8 cellular contexts compared by ENCODE assay signal in genomic region chr16:50367777-50368409, GRCh38. TPM values are rescaled to one million over a fixed set of nuclear protein-coding genes. Genes with fewer than 3 reads are reported as not detected.
A peak's percentile ranks its signal among the peaks of the same experiment; 100 is the strongest.
DNase-seq lines count a peak whose midpoint lies in the region; ATAC-seq and TF ChIP-seq lines count a peak whose summit lies in the region.

No MANE protein-coding gene starts in this region.

- peaks cover 16% of the 10 kb centered on the region for H3K4me1 ChIP-seq in RWPE2 (ENCODE audit: insufficient read depth, poor library complexity, severe bottlenecking)
- peaks cover 0 to 55% (median 37%) of the 10 kb centered on the region in 4 donors for H3K4me1 ChIP-seq in sigmoid colon

- intact Hi-C loops in sigmoid colon (cut with DNase I) = loop anchor here (2.0 to 10.0 kb wide), 6 partner anchors 36 to 439 kb away; partner anchors contain the start of genes CNEP1R1, CYLD and TENT4B

- ATAC-seq in GM19395 (IDR thresholded peaks at IDR 0.05; ENCODE audit: unreplicated experiment) = peak; percentile 5
- ATAC-seq in RWPE2 (ENCODE audit: low read depth) = peak; percentile 28; the same call in 1 of the 3 replicates
- ATAC-seq in GM18520 (IDR thresholded peaks at IDR 0.05; ENCODE audit: unreplicated experiment) = no peak

- H3K27me3 ChIP-seq in RWPE2 (ENCODE audit: insufficient read depth, poor library complexity, severe bottlenecking) (no peaks in the 10 kb centered on the region), sigmoid colon (no peaks in the 10 kb centered on the region)

- no peak for TF ChIP-seq POLR2A in sigmoid colon (IDR thresholded peaks at IDR 0.05)

- no peak for TF ChIP-seq EP300 in sigmoid colon (IDR thresholded peaks at IDR 0.05)

- H3K4me3 ChIP-seq in RWPE2 (ENCODE audit: severe bottlenecking) (peak overlapping the region; percentile 99), sigmoid colon (peak overlapping the region; percentile 80 to 100 (median 92))

- WGBS in sigmoid colon, 2 donors = 3 to 9% methylated on average over 23 of the region's 23 CpGs

- no peaks in the 10 kb centered on the region for H3K9me3 ChIP-seq in RWPE2 (ENCODE audit: severe bottlenecking)
- no peaks in the 10 kb centered on the region for H3K9me3 ChIP-seq in sigmoid colon

- peaks cover 45% of the 10 kb centered on the region for H3K36me3 ChIP-seq in RWPE2 (ENCODE audit: low read depth)
- H3K36me3 ChIP-seq in sigmoid colon = peaks cover under 1 to 36% (median 9%) of the 10 kb centered on the region in 4 donors

- DNase-seq in RWPE2 (ENCODE audit: low spot score) = no peak
- peak; percentile 11 for DNase-seq in fibroblast of peridontal ligament (ENCODE audit: extremely low read depth)
- DNase-seq in sigmoid colon = no peak
- no peak for DNase-seq in dedifferentiated amniotic fluid mesenchymal stem cell (ENCODE audit: extremely low spot score)
- DNase-seq in stimulated activated CD4-positive, alpha-beta T cell treated with anti-CD3 and anti-CD28 coated beads, Interleukin-1b, Interleukin-23, amount 100 ng/mL, for 48 hours = no peak
- no peak for DNase-seq in NCI-H748 treated with DMSO at 0.1 percent for 48 hours (lab: John Stamatoyannopoulos, UW)

- TF ChIP-seq CTCF in RWPE2 (IDR thresholded peaks at IDR 0.05; ENCODE audit: poor library complexity, severe bottlenecking) (no peak), sigmoid colon (IDR thresholded peaks at IDR 0.05) (no peak)

- peak overlapping the region; percentile 43 for H3K27ac ChIP-seq in RWPE2 (ENCODE audit: poor library complexity, severe bottlenecking)
- peak overlapping the region; percentile 78 to 85 (median 81) for H3K27ac ChIP-seq in sigmoid colon

RNA-seq across cellular contexts. Expression of gene BRD7, which starts 0.9 kb away (rescaled TPM):
- total RNA-seq in sigmoid colon = 10 to 100 TPM; 52.0 to 56.4 (median 53.7) TPM
- polyA plus RNA-seq in sigmoid colon = 10 to 100 TPM; 34.2 to 38.6 (median 38.6) TPM
